Comparison of ENCODE assay signal across 33 cellular contexts in the genomic region with DNA sequence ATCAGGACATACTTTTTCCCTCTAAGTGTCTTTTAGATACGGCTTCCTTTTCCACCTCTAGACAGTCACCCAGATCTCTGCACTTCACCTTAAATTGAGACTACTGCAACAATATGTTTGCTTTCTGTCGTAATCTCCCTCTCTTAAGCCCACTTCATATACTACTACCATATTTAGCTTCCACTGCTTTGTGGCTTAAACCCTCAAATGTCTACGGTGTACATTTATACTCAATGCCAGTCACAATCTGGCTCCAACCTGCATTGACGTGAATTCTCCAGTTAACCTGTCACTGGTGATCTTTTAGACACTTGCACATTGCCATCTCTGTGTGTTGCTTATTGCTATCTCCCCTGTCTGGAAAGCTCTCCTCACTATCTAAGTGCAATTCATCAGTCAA. TPM values are rescaled to one million over a fixed set of nuclear protein-coding genes. Genes with fewer than 3 reads are reported as not detected.
"Had no signal": no experiment of that assay in that cellular context is flagged by ENCODE, and none has a peak within 500 bp of the region (broad histone marks: within the 10 kb centered on the region; RNA-seq: fewer than 3 reads in every experiment).

No MANE protein-coding gene starts in this region.

- H3K4me3 Mint-ChIP-seq: activated CD4-positive, alpha-beta memory T cell treated with anti-CD3 and anti-CD28 coated beads, Interleukin-2, amount 10 ng/mL, durations not matched to agents 7 days and 5 days; activated naive CD4-positive, alpha-beta T cell treated with anti-CD3 and anti-CD28 coated beads for 36 hours; activated T-cell treated with anti-CD3 and anti-CD28 coated beads, Interleukin-2, amount 50 U/mL, for 24 hours; activated T-helper 1 cell treated with anti-CD3 and anti-CD28 coated beads, Interleukin-12 subunit alpha, Interleukin-12 subunit beta, Interleukin-2, Interleukin-4 antibody, amounts not matched to agents 30 ng/mL and 10 ng/mL and 1 ng/mL, durations not matched to agents 14 hours and 24 hours and 36 hours; T-cell had no signal

- H3K4me1 ChIP-seq: SJSA1 had no signal

- H3K27ac ChIP-seq: ascending aorta, cardiac muscle cell, SJSA1, WERI-Rb-1 had no signal

- H3K4me3 ChIP-seq: ascending aorta, cardiac muscle cell, MG63, SJSA1 had no signal

- H3K27me3 Mint-ChIP-seq: activated CD4-positive, alpha-beta memory T cell treated with anti-CD3 and anti-CD28 coated beads, Interleukin-2, amount 10 ng/mL, durations not matched to agents 7 days and 5 days; activated T-cell treated with anti-CD3 and anti-CD28 coated beads, Interleukin-2, amount 50 U/mL, for 24 hours; T-cell had no signal

- DNase-seq: activated CD4-positive, alpha-beta memory T cell treated with anti-CD3 and anti-CD28 coated beads, Interleukin-2, amount 10 ng/mL, durations not matched to agents 7 days and 5 days; activated CD4-positive, alpha-beta T cell treated with anti-CD3 and anti-CD28 coated beads for 1 hour; activated CD4-positive, alpha-beta T cell treated with anti-CD3 and anti-CD28 coated beads for 48 hours; activated CD4-positive, CD25-positive, alpha-beta regulatory T cell; activated gamma-delta T cell treated with Interleukin-2 at 50 U/mL for 16 hours; activated T-cell treated with anti-CD3 and anti-CD28 coated beads, Interleukin-2, amount 50 U/mL, for 24 hours; amniotic stem cell; Kasumi-1; KG1; MG63; NCI-H1092 treated with DMSO at 0.1 percent for 48 hours; NCI-H1417; NCI-H146; NCI-H187; NCI-H2029 treated with DMSO at 0.1 percent for 48 hours; NCI-H2107; NCI-H2171; NCI-H510A; NCI-H526; NCI-H748 treated with DMSO at 0.1 percent for 48 hours; NK-92 treated with Interleukin-12 subunit alpha and Interleukin-12 subunit beta, amount 100 ng/mL, for 24 hours; SHP77 treated with DMSO at 0.1 percent for 48 hours; SK-N-SH; T-cell; T-helper 9 cell; WERI-Rb-1 had no signal

- H3K27me3 ChIP-seq: ascending aorta, cardiac muscle cell, MG63 had no signal

- H3K9ac ChIP-seq: SK-N-SH had no signal

- H3K9me3 Mint-ChIP-seq: activated naive CD4-positive, alpha-beta T cell treated with anti-CD3 and anti-CD28 coated beads for 36 hours; activated naive CD4-positive, alpha-beta T cell treated with anti-CD3 and anti-CD28 coated beads, Interleukin-2, amount 50 U/mL, for 72 hours; activated T-helper 1 cell treated with anti-CD3 and anti-CD28 coated beads, Interleukin-12 subunit alpha, Interleukin-12 subunit beta, Interleukin-2, Interleukin-4 antibody, amounts not matched to agents 30 ng/mL and 10 ng/mL and 1 ng/mL, durations not matched to agents 14 hours and 24 hours and 36 hours; T-cell had no signal

- H3K4me2 ChIP-seq: SK-N-SH had no signal

- H3K36me3 Mint-ChIP-seq: T-cell had no signal

- H3K9me3 ChIP-seq: ascending aorta, MG63, SJSA1, SK-N-SH had no signal

- H3K27ac Mint-ChIP-seq: activated CD4-positive, alpha-beta memory T cell treated with anti-CD3 and anti-CD28 coated beads, Interleukin-2, amount 10 ng/mL, durations not matched to agents 7 days and 5 days; activated naive CD4-positive, alpha-beta T cell treated with anti-CD3 and anti-CD28 coated beads for 36 hours; activated naive CD4-positive, alpha-beta T cell treated with anti-CD3 and anti-CD28 coated beads, Interleukin-2, amount 50 U/mL, for 72 hours; activated T-cell treated with anti-CD3 and anti-CD28 coated beads, Interleukin-2, amount 50 U/mL, for 24 hours; activated T-helper 1 cell treated with anti-CD3 and anti-CD28 coated beads, Interleukin-12 subunit alpha, Interleukin-12 subunit beta, Interleukin-2, Interleukin-4 antibody, amounts not matched to agents 30 ng/mL and 10 ng/mL and 1 ng/mL, durations not matched to agents 14 hours and 24 hours and 36 hours; T-cell had no signal

- H3K36me3 ChIP-seq: ascending aorta, cardiac muscle cell, MG63, SJSA1, WERI-Rb-1 had no signal

RNA-seq across cellular contexts. Expression of gene ICOS, which starts 56.4 kb away (rescaled TPM):
- total RNA-seq: ascending aorta, cardiac muscle cell, OCI-LY7, SJSA1 had no signal
- polyA plus RNA-seq: cardiac muscle cell, SK-N-SH had no signal
